In the genomic region with DNA sequence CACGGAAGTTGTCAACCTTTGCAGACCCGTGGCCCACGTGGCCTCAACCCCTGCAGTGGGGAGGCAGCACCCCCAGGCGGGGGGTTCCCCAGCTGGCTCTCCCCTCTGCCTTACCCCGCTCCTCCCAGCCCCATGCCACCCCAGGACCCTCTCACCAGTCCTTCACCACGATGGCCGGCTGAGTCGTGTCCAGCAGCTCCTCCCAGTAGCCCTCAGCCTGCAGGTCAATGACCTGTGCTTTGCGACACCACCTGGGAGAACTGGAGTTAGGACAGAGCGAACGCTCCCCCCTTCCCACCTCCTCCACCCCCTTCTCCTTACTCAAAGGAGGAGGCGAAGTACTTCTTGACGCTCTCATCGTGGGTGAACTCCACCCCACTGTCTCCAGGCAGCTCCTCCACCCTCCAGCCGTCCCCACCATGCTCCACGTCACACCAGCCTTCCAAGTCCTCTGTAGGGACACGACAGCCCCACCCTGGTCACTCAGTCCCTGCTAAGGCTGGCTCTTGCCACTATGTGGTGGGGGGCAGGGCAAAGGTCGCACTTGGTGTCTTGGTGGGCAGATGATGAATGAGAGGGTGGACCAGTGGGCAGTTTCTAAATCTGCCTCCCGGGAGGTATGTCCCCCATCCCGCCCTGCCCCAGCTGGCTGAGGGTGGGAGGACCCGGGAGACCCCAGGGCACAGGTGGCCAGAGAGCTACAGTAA, we compare ENCODE assay signal across 1 cellular context.
A peak's percentile ranks its signal among the peaks of the same experiment; 100 is the strongest.
TF ChIP-seq lines count a peak whose summit lies in the region.

No MANE protein-coding gene starts in this region.

TF ChIP-seq in K562, 482 proteins besides CTCF, POLR2A, EP300 and RAD21 (continued from another document):
- TF ChIP-seq, protein P1, sequence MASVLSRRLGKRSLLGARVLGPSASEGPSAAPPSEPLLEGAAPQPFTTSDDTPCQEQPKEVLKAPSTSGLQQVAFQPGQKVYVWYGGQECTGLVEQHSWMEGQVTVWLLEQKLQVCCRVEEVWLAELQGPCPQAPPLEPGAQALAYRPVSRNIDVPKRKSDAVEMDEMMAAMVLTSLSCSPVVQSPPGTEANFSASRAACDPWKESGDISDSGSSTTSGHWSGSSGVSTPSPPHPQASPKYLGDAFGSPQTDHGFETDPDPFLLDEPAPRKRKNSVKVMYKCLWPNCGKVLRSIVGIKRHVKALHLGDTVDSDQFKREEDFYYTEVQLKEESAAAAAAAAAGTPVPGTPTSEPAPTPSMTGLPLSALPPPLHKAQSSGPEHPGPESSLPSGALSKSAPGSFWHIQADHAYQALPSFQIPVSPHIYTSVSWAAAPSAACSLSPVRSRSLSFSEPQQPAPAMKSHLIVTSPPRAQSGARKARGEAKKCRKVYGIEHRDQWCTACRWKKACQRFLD (CRISPR knock-in tag; IDR thresholded peaks at IDR 0.05), result 0 out of 2 replicates have a peak, but pooled peaks have one; percentile 6
- TF ChIP-seq LCOR (CRISPR knock-in tag; IDR thresholded peaks at IDR 0.05) (0 out of 2 replicates have a peak, but pooled peaks have one; percentile 56), MCM2 (IDR thresholded peaks at IDR 0.05; ENCODE audit: low read depth) (no peak), TEAD4 (IDR thresholded peaks at IDR 0.05; ENCODE audit: low read length) (no peak), TEAD4 (CRISPR knock-in tag; IDR thresholded peaks at IDR 0.05; ENCODE audit: borderline replicate concordance) (no peak), SETDB1 (IDR thresholded peaks at IDR 0.05; ENCODE audit: low read length) (no peak), EP400 (IDR thresholded peaks at IDR 0.05) (no peak), ZNF121 (CRISPR knock-in tag; conservative IDR thresholded peaks at IDR 0.05) (no peak), FOXA3 (CRISPR knock-in tag; conservative IDR thresholded peaks at IDR 0.05 in 1 of 2, IDR thresholded peaks at IDR 0.05 in 1 of 2) (no peak), STAG1 (CRISPR knock-in tag; IDR thresholded peaks at IDR 0.05; ENCODE audit: borderline replicate concordance) (no peak), NFE2 (IDR thresholded peaks at IDR 0.05; ENCODE audit: low read depth) (no peak), NCOA1 (IDR thresholded peaks at IDR 0.05; ENCODE audit: low read depth) (no peak), YBX1 (IDR thresholded peaks at IDR 0.05) (no peak), SRSF7 (optimal IDR thresholded peaks at IDR 0.05; ENCODE audit: low read depth, low read length) (no peak), SUPT5H (IDR thresholded peaks at IDR 0.05) (no peak), BRCA1 (IDR thresholded peaks at IDR 0.05) (no peak), BRCA1 (CRISPR knock-in tag; IDR thresholded peaks at IDR 0.05) (0 out of 2 replicates have a peak, but pooled peaks have one; percentile 44), RBM17 (IDR thresholded peaks at IDR 0.05; ENCODE audit: borderline replicate concordance, low read depth, low read length) (no peak), ARHGAP35 (IDR thresholded peaks at IDR 0.05; ENCODE audit: partially characterized antibody) (peak; percentile 40)
- TF ChIP-seq, protein P2, sequence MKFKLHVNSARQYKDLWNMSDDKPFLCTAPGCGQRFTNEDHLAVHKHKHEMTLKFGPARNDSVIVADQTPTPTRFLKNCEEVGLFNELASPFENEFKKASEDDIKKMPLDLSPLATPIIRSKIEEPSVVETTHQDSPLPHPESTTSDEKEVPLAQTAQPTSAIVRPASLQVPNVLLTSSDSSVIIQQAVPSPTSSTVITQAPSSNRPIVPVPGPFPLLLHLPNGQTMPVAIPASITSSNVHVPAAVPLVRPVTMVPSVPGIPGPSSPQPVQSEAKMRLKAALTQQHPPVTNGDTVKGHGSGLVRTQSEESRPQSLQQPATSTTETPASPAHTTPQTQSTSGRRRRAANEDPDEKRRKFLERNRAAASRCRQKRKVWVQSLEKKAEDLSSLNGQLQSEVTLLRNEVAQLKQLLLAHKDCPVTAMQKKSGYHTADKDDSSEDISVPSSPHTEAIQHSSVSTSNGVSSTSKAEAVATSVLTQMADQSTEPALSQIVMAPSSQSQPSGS (CRISPR knock-in tag; IDR thresholded peaks at IDR 0.05), result no peak
- TF ChIP-seq, protein P3, sequence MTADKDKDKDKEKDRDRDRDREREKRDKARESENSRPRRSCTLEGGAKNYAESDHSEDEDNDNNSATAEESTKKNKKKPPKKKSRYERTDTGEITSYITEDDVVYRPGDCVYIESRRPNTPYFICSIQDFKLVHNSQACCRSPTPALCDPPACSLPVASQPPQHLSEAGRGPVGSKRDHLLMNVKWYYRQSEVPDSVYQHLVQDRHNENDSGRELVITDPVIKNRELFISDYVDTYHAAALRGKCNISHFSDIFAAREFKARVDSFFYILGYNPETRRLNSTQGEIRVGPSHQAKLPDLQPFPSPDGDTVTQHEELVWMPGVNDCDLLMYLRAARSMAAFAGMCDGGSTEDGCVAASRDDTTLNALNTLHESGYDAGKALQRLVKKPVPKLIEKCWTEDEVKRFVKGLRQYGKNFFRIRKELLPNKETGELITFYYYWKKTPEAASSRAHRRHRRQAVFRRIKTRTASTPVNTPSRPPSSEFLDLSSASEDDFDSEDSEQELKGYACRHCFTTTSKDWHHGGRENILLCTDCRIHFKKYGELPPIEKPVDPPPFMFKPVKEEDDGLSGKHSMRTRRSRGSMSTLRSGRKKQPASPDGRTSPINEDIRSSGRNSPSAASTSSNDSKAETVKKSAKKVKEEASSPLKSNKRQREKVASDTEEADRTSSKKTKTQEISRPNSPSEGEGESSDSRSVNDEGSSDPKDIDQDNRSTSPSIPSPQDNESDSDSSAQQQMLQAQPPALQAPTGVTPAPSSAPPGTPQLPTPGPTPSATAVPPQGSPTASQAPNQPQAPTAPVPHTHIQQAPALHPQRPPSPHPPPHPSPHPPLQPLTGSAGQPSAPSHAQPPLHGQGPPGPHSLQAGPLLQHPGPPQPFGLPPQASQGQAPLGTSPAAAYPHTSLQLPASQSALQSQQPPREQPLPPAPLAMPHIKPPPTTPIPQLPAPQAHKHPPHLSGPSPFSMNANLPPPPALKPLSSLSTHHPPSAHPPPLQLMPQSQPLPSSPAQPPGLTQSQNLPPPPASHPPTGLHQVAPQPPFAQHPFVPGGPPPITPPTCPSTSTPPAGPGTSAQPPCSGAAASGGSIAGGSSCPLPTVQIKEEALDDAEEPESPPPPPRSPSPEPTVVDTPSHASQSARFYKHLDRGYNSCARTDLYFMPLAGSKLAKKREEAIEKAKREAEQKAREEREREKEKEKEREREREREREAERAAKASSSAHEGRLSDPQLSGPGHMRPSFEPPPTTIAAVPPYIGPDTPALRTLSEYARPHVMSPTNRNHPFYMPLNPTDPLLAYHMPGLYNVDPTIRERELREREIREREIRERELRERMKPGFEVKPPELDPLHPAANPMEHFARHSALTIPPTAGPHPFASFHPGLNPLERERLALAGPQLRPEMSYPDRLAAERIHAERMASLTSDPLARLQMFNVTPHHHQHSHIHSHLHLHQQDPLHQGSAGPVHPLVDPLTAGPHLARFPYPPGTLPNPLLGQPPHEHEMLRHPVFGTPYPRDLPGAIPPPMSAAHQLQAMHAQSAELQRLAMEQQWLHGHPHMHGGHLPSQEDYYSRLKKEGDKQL (CRISPR knock-in tag; IDR thresholded peaks at IDR 0.05; ENCODE audit: borderline replicate concordance), result peak; percentile 64; the same call in 1 of the 2 replicates
- TF ChIP-seq, protein P4, sequence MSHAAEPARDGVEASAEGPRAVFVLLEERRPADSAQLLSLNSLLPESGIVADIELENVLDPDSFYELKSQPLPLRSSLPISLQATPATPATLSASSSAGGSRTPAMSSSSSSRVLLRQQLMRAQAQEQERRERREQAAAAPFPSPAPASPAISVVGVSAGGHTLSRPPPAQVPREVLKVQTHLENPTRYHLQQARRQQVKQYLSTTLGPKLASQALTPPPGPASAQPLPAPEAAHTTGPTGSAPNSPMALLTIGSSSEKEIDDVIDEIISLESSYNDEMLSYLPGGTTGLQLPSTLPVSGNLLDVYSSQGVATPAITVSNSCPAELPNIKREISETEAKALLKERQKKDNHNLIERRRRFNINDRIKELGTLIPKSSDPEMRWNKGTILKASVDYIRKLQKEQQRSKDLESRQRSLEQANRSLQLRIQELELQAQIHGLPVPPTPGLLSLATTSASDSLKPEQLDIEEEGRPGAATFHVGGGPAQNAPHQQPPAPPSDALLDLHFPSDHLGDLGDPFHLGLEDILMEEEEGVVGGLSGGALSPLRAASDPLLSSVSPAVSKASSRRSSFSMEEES (CRISPR knock-in tag; IDR thresholded peaks at IDR 0.05), result no peak
- TF ChIP-seq, protein P5, sequence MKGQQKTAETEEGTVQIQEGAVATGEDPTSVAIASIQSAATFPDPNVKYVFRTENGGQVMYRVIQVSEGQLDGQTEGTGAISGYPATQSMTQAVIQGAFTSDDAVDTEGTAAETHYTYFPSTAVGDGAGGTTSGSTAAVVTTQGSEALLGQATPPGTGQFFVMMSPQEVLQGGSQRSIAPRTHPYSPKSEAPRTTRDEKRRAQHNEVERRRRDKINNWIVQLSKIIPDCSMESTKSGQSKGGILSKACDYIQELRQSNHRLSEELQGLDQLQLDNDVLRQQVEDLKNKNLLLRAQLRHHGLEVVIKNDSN (CRISPR knock-in tag; IDR thresholded peaks at IDR 0.05), result no peak
- TF ChIP-seq, protein P6, sequence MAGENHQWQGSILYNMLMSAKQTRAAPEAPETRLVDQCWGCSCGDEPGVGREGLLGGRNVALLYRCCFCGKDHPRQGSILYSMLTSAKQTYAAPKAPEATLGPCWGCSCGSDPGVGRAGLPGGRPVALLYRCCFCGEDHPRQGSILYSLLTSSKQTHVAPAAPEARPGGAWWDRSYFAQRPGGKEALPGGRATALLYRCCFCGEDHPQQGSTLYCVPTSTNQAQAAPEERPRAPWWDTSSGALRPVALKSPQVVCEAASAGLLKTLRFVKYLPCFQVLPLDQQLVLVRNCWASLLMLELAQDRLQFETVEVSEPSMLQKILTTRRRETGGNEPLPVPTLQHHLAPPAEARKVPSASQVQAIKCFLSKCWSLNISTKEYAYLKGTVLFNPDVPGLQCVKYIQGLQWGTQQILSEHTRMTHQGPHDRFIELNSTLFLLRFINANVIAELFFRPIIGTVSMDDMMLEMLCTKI (IDR thresholded peaks at IDR 0.05; ENCODE audit: partially characterized antibody), result no peak
- TF ChIP-seq, protein P7, sequence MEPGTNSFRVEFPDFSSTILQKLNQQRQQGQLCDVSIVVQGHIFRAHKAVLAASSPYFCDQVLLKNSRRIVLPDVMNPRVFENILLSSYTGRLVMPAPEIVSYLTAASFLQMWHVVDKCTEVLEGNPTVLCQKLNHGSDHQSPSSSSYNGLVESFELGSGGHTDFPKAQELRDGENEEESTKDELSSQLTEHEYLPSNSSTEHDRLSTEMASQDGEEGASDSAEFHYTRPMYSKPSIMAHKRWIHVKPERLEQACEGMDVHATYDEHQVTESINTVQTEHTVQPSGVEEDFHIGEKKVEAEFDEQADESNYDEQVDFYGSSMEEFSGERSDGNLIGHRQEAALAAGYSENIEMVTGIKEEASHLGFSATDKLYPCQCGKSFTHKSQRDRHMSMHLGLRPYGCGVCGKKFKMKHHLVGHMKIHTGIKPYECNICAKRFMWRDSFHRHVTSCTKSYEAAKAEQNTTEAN (CRISPR knock-in tag; IDR thresholded peaks at IDR 0.05), result 0 out of 2 replicates have a peak, but pooled peaks have one; percentile 13
- TF ChIP-seq, protein P8, sequence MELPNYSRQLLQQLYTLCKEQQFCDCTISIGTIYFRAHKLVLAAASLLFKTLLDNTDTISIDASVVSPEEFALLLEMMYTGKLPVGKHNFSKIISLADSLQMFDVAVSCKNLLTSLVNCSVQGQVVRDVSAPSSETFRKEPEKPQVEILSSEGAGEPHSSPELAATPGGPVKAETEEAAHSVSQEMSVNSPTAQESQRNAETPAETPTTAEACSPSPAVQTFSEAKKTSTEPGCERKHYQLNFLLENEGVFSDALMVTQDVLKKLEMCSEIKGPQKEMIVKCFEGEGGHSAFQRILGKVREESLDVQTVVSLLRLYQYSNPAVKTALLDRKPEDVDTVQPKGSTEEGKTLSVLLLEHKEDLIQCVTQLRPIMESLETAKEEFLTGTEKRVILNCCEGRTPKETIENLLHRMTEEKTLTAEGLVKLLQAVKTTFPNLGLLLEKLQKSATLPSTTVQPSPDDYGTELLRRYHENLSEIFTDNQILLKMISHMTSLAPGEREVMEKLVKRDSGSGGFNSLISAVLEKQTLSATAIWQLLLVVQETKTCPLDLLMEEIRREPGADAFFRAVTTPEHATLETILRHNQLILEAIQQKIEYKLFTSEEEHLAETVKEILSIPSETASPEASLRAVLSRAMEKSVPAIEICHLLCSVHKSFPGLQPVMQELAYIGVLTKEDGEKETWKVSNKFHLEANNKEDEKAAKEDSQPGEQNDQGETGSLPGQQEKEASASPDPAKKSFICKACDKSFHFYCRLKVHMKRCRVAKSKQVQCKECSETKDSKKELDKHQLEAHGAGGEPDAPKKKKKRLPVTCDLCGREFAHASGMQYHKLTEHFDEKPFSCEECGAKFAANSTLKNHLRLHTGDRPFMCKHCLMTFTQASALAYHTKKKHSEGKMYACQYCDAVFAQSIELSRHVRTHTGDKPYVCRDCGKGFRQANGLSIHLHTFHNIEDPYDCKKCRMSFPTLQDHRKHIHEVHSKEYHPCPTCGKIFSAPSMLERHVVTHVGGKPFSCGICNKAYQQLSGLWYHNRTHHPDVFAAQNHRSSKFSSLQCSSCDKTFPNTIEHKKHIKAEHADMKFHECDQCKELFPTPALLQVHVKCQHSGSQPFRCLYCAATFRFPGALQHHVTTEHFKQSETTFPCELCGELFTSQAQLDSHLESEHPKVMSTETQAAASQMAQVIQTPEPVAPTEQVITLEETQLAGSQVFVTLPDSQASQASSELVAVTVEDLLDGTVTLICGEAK (IDR thresholded peaks at IDR 0.05), result no peak
- TF ChIP-seq, protein P8 (CRISPR knock-in tag; IDR thresholded peaks at IDR 0.05), result no peak
